ENCODE assay signal across 1 cellular context in genomic region chr2:130985831-130986649, GRCh38.
TF ChIP-seq lines count a peak whose summit lies in the region.

No MANE protein-coding gene starts in this region.

TF ChIP-seq in HepG2, 621 proteins besides CTCF, POLR2A, EP300 and RAD21 (continued from another document):
- TF ChIP-seq ZNF768 (CRISPR knock-in tag; IDR thresholded peaks at IDR 0.05) (no peak), FOXK2 (IDR thresholded peaks at IDR 0.05) (0 out of 2 replicates have a peak, but pooled peaks have one; percentile 12), ATM (IDR thresholded peaks at IDR 0.05; ENCODE audit: borderline replicate concordance) (no peak), NBN (conservative IDR thresholded peaks at IDR 0.05) (0 out of 2 replicates have a peak, but pooled peaks have one; percentile 83), ZNF569 (CRISPR knock-in tag; IDR thresholded peaks at IDR 0.05; ENCODE audit: borderline replicate concordance) (no peak), CREB1 (IDR thresholded peaks at IDR 0.05) (peak; percentile 81; the same call in 1 of the 2 replicates), CREB1 (CRISPR knock-in tag; IDR thresholded peaks at IDR 0.05) (no peak), JUNB (CRISPR knock-in tag; IDR thresholded peaks at IDR 0.05; ENCODE audit: borderline replicate concordance) (peak; percentile 23; the same call in 1 of the 2 replicates), FOXP1 (IDR thresholded peaks at IDR 0.05) (0 out of 2 replicates have a peak, but pooled peaks have one; percentile 5), FOXP1 (CRISPR knock-in tag; IDR thresholded peaks at IDR 0.05) (no peak), SAP130 (CRISPR knock-in tag; IDR thresholded peaks at IDR 0.05; ENCODE audit: low read depth) (no peak), ZNF7 (CRISPR knock-in tag; IDR thresholded peaks at IDR 0.05) (no peak), NKX3-1 (CRISPR knock-in tag; IDR thresholded peaks at IDR 0.05) (no peak), ZNF646 (CRISPR knock-in tag; IDR thresholded peaks at IDR 0.05) (peak; percentile 68; the same call in 1 of the 2 replicates), ZNF513 (CRISPR knock-in tag; conservative IDR thresholded peaks at IDR 0.05) (no peak)
